11 cellular contexts compared by ENCODE assay signal in genomic region chr12:50185975-50186663, GRCh38. TPM values are rescaled to one million over a fixed set of nuclear protein-coding genes. Genes with fewer than 3 reads are reported as not detected.
DNase-seq lines count a peak whose midpoint lies in the region; ATAC-seq and TF ChIP-seq lines count a peak whose summit lies in the region.
"Had no signal": no experiment of that assay in that cellular context is flagged by ENCODE, and none has a peak within 500 bp of the region (broad histone marks: within the 10 kb centered on the region; RNA-seq: fewer than 3 reads in every experiment).

No MANE protein-coding gene starts in this region.

- no peaks in the 10 kb centered on the region for H3K27me3 ChIP-seq in upper lobe of right lung

- DNase-seq in AG08395 (ENCODE audit: low spot score), result peak; percentile 22
- DNase-seq in NCI-H1436 (lab: John Stamatoyannopoulos, UW), result peak; percentile 69
- DNase-seq in lung microvascular endothelial cell (ENCODE audit: low read depth in 2 of 2), result peak; percentile 78 to 79
- DNase-seq in upper lobe of right lung, result no peak
- DNase-seq in GF-D8 (lab: John Stamatoyannopoulos, UW), result no peak
- DNase-seq: activated CD8-positive, alpha-beta memory T cell treated with anti-CD3 and anti-CD28 coated beads for 24 hours; H9; immature natural killer cell had no signal

- H3K4me3 ChIP-seq in upper lobe of right lung, result no peak overlapping the region

- H3K27ac ChIP-seq in angular gyrus (ENCODE audit: low read depth, low read length) (peak overlapping the region; percentile 3), upper lobe of right lung (no peak overlapping the region)

- peaks cover 12% of the 10 kb centered on the region for H3K4me1 ChIP-seq in upper lobe of right lung

- no peak for TF ChIP-seq CTCF in upper lobe of right lung (IDR thresholded peaks at IDR 0.05)

- intact Hi-C loops in upper lobe of right lung (cut with DNase I), result no loop called here

- H3K36me3 ChIP-seq in upper lobe of right lung, result peaks cover 37% of the 10 kb centered on the region

- ATAC-seq in HG03378 (IDR thresholded peaks at IDR 0.05; ENCODE audit: unreplicated experiment) (no peak), upper lobe of right lung (no peak), GM18909 (IDR thresholded peaks at IDR 0.05; ENCODE audit: poor library complexity, unreplicated experiment) (no peak)

- no peaks in the 10 kb centered on the region for H3K9me3 ChIP-seq in upper lobe of right lung

RNA-seq across cellular contexts. Expression of gene CERS5, which starts 18.9 kb away (rescaled TPM):
- total RNA-seq in lung microvascular endothelial cell, result 28.8 and 33.9 TPM in 2 replicates
- 33.2 TPM for total RNA-seq in upper lobe of right lung

Comparison
In these comparisons a context has a peak if more than half of its experiments do, and no peak if none do; other contexts are left out.
1. DNase-seq: peak in AG08395 (single experiment), NCI-H1436 (single experiment) and lung microvascular endothelial cell (2 of 2); none in upper lobe of right lung (single experiment) and GF-D8 (single experiment).